ENCODE assay signal across 27 cellular contexts in genomic region chr16:68563631-68564366, GRCh38. TPM values are rescaled to one million over a fixed set of nuclear protein-coding genes. Genes with fewer than 3 reads are reported as not detected.
A peak's percentile ranks its signal among the peaks of the same experiment; 100 is the strongest.
DNase-seq lines count a peak whose midpoint lies in the region; ATAC-seq, FAIRE-seq and TF ChIP-seq lines count a peak whose summit lies in the region.
"Had no signal": no experiment of that assay in that cellular context is flagged by ENCODE, and none has a peak within 500 bp of the region (broad histone marks: within the 10 kb centered on the region; RNA-seq: fewer than 3 reads in every experiment).

No MANE protein-coding gene starts in this region.

- CTCF ChIA-PET in GM12878 (lab: Yijun Ruan, JAX), result interaction anchor here (0.8 kb wide), 1 partner anchor 141 kb away, joined by 3 read pairs; no protein-coding TSS in a partner anchor

- no peak overlapping the region for H2BK15ac ChIP-seq in mesenchymal stem cell (ENCODE audit: low read depth, poor library complexity, severe bottlenecking)

- SMC1A ChIA-PET in GM12878 (lab: Charles Lee; ENCODE audit: uncharacterized antibody, unreplicated experiment), result interaction anchor here (0.6 to 1.2 kb wide), 2 partner anchors 11 to 597 kb away, joined by 3 to 4 read pairs; no protein-coding TSS in a partner anchor

- H3K4me2 ChIP-seq in BLaER1 treated with 17β-estradiol and CSF1 and Interleukin-3, amounts not matched to agents 10 nM and 100 nM, result no peak overlapping the region
- H3K4me2 ChIP-seq in GM23248 (ENCODE audit: unreplicated experiment), result no peak overlapping the region
- no peak overlapping the region for H3K4me2 ChIP-seq in GM12878 (ENCODE audit: control insufficient read depth, insufficient read depth)
- H3K4me2 ChIP-seq in mesenchymal stem cell (ENCODE audit: low read length, poor library complexity, severe bottlenecking), result no peak overlapping the region

- in situ Hi-C loops in GM23248 (cut with MboI), result no loop called here
- in situ Hi-C loops in GM12878 (cut with MboI), result no loop called here

- 98 to 99% methylated on average over 7 of the region's 7 CpGs for WGBS in GM23248 (ENCODE audit: low coverage in 1 of 2, low lambda C conversion rate in 2 of 2, missing lambda C conversion rate in 2 of 2), 2 experiments
- WGBS in GM12878 (ENCODE audit: insufficient coverage, insufficient replicate concordance, low lambda C conversion rate, missing lambda C conversion rate), result 79% methylated on average over 7 of the region's 7 CpGs
- 99% methylated on average over 7 of the region's 7 CpGs for WGBS in mesenchymal stem cell

- peaks cover 93 to 100% (median 100%) of the 10 kb centered on the region in 11 experiments for H3K36me3 ChIP-seq in BLaER1 treated with 17β-estradiol and CSF1 and Interleukin-3, amounts not matched to agents 10 nM and 100 nM
- H3K36me3 ChIP-seq in GM23248 (ENCODE audit: low read depth), result peaks cover 80% of the 10 kb centered on the region
- peaks cover 0 to 14% of the 10 kb centered on the region in 2 experiments; a peak in 2 of 4 replicates for H3K36me3 ChIP-seq in GM12878 (ENCODE audit: control insufficient read depth in 2 of 2, insufficient read depth in 2 of 2, low read length in 1 of 2)
- peaks cover 25 to 68% of the 10 kb centered on the region in 2 experiments for H3K36me3 ChIP-seq in mesenchymal stem cell (ENCODE audit: control insufficient read depth in 1 of 2, insufficient read depth in 2 of 2, low read depth in 1 of 2, low read length in 2 of 2)

- no peak overlapping the region for H3K14ac ChIP-seq in mesenchymal stem cell (ENCODE audit: low read length in 2 of 2)

- TF ChIP-seq POLR2A in GM12878 (IDR thresholded peaks at IDR 0.05; ENCODE audit: low read depth, low read length), result no peak

- no peaks in the 10 kb centered on the region for H3K4me1 ChIP-seq in BLaER1 treated with 17β-estradiol and CSF1 and Interleukin-3, amounts not matched to agents 10 nM and 100 nM
- no peaks in the 10 kb centered on the region for H3K4me1 ChIP-seq in GM23248 (ENCODE audit: insufficient read depth)
- H3K4me1 ChIP-seq in GM12878 (ENCODE audit: control insufficient read depth, insufficient read depth, low read length), result no peaks in the 10 kb centered on the region
- no peaks in the 10 kb centered on the region for H3K4me1 ChIP-seq in mesenchymal stem cell (ENCODE audit: control insufficient read depth, insufficient read depth, low read depth, low read length)
- H3K4me1 ChIP-seq: adrenal gland, gastrocnemius medialis, prostate gland, tibial artery had no signal

- H3K79me1 ChIP-seq in mesenchymal stem cell (replicated peaks; ENCODE audit: low read length, poor library complexity, severe bottlenecking), result no peaks in the 10 kb centered on the region

- ATAC-seq in GM12878 (no peak), natural killer cell (no peak)
- ATAC-seq: esophagus mucosa; gastrocnemius medialis; stimulated activated naive B cell treated with anti-CD40 and anti-IgM and Interleukin-4, amounts not matched to agents 10 μg/mL and 1 μg/mL and 100 μg/mL, for 72 hours had no signal

- H3K27ac Mint-ChIP-seq in mesothelial cell of epicardium (no peak overlapping the region), natural killer cell (no peak overlapping the region)
- H3K27ac Mint-ChIP-seq: stimulated activated naive B cell treated with anti-CD40 and anti-IgM and Interleukin-4, amounts not matched to agents 10 μg/mL and 1 μg/mL and 100 μg/mL, for 72 hours had no signal

- peak overlapping the region; percentile 15 to 54 (median 31); a peak in 16 of 20 replicates for H3K4me3 ChIP-seq in BLaER1 treated with 17β-estradiol and CSF1 and Interleukin-3, amounts not matched to agents 10 nM and 100 nM
- H3K4me3 ChIP-seq in GM23248 (no peak overlapping the region), GM12878 (no peak overlapping the region), mesenchymal stem cell (ENCODE audit: insufficient read depth in 1 of 2, low read depth in 1 of 2, low read length in 2 of 2) (peak overlapping the region in 1 of 2 experiments; percentile 67)
- H3K4me3 ChIP-seq: prostate gland, tibial artery had no signal

- no peak for TF ChIP-seq RAD21 in GM12878 (IDR thresholded peaks at IDR 0.05; ENCODE audit: insufficient read depth, low read depth, low read length)

- H3K9me2 ChIP-seq in GM23248 (ENCODE audit: insufficient read depth), result no peaks in the 10 kb centered on the region

- no peak for TF ChIP-seq EP300 in GM12878 (IDR thresholded peaks at IDR 0.05; ENCODE audit: borderline replicate concordance in 1 of 2, control insufficient read depth in 1 of 2, low read depth in 2 of 2, low read length in 2 of 2)

- peaks cover 83% of the 10 kb centered on the region for H3K9me3 Mint-ChIP-seq in mesothelial cell of epicardium
- peaks cover 16 to 31% of the 10 kb centered on the region in 2 donors for H3K9me3 Mint-ChIP-seq in natural killer cell

- BruUV-seq in GM12878 (replicated peaks; lab: Mats Ljungman, UMichigan), result no TSS peak

- H3K79me2 ChIP-seq in GM23248 (ENCODE audit: insufficient read depth), result no peaks in the 10 kb centered on the region
- no peaks in the 10 kb centered on the region for H3K79me2 ChIP-seq in GM12878 (ENCODE audit: control insufficient read depth, insufficient read depth, low read length)

- H2BK5ac ChIP-seq in mesenchymal stem cell (ENCODE audit: low read depth, low read length, poor library complexity, severe bottlenecking), result no peak overlapping the region

- H3K27me3 ChIP-seq in BLaER1 treated with 17β-estradiol and CSF1 and Interleukin-3, amounts not matched to agents 10 nM and 100 nM, result no peaks in the 10 kb centered on the region
- H3K27me3 ChIP-seq in GM23248 (replicated peaks; ENCODE audit: insufficient read depth) (no peaks in the 10 kb centered on the region), GM12878 (replicated peaks in 1 of 2; ENCODE audit: control insufficient read depth in 2 of 2, insufficient read depth in 2 of 2, low read length in 1 of 2) (no peaks in the 10 kb centered on the region), mesenchymal stem cell (ENCODE audit: control insufficient read depth in 1 of 2, insufficient read depth in 1 of 2, low read length in 2 of 2) (no peaks in the 10 kb centered on the region)
- H3K27me3 ChIP-seq: adrenal gland, dorsolateral prefrontal cortex, gastrocnemius medialis, tibial artery had no signal

- no peak overlapping the region for H3K9ac ChIP-seq in BLaER1 treated with 17β-estradiol and CSF1 and Interleukin-3, amounts not matched to agents 10 nM and 100 nM
- no peak overlapping the region for H3K9ac ChIP-seq in GM23248
- no peak overlapping the region for H3K9ac ChIP-seq in GM12878 (ENCODE audit: control insufficient read depth, insufficient read depth, low read length)
- H3K9ac ChIP-seq in mesenchymal stem cell (ENCODE audit: low read length), result no peak overlapping the region

- H2AFZ ChIP-seq in GM23248 (no peak overlapping the region), GM12878 (ENCODE audit: control insufficient read depth, low read depth, low read length) (no peak overlapping the region), mesenchymal stem cell (ENCODE audit: low read depth, low read length) (no peak overlapping the region)

- no peak for TF ChIP-seq CTCF in GM12878 (IDR thresholded peaks at IDR 0.05 in 2 of 3, conservative IDR thresholded peaks at IDR 0.05 in 1 of 3; ENCODE audit: control insufficient read depth in 2 of 3, extremely low read depth in 1 of 3, insufficient read depth in 1 of 3, low read depth in 3 of 3, low read length in 3 of 3)
- TF ChIP-seq CTCF in mesothelial cell of epicardium (IDR thresholded peaks at IDR 0.05; ENCODE audit: unreplicated experiment), result no peak
- TF ChIP-seq CTCF in natural killer cell (IDR thresholded peaks at IDR 0.05), result no peak

- POLR2A ChIA-PET in GM12878 (lab: Charles Lee), result no interaction called here

- intact Hi-C loops in GM12878 (cut with micrococcal nuclease; ENCODE audit: unreplicated experiment) (loop anchor here (1.0 kb wide), 1 partner anchor 13 kb away; no protein-coding TSS in a partner anchor), natural killer cell (cut with micrococcal nuclease) (no loop called here)

- FAIRE-seq in GM12878 (lab: Jason Lieb, UNC), result no peak
- FAIRE-seq: G401.6, RCC 7860 had no signal

- no peak overlapping the region for H3K4ac ChIP-seq in mesenchymal stem cell (ENCODE audit: low read depth in 1 of 2, low read length in 2 of 2)

- H2BK120ac ChIP-seq in mesenchymal stem cell (ENCODE audit: low read depth, low read length), result no peak overlapping the region

- H3K4me1 Mint-ChIP-seq in mesothelial cell of epicardium, result no peaks in the 10 kb centered on the region
- no peaks in the 10 kb centered on the region for H3K4me1 Mint-ChIP-seq in natural killer cell
- H3K4me1 Mint-ChIP-seq: memory B cell; neural crest cell; stimulated activated naive B cell treated with anti-CD40 and anti-IgM and Interleukin-4, amounts not matched to agents 10 μg/mL and 1 μg/mL and 100 μg/mL, for 72 hours had no signal

- no peak overlapping the region for H2BK12ac ChIP-seq in mesenchymal stem cell (ENCODE audit: low read length in 2 of 2)

- H4K20me1 ChIP-seq in BLaER1 treated with 17β-estradiol and CSF1 and Interleukin-3, amounts not matched to agents 10 nM and 100 nM, result no peaks in the 10 kb centered on the region
- H4K20me1 ChIP-seq in GM23248 (ENCODE audit: insufficient read depth), result no peaks in the 10 kb centered on the region
- no peaks in the 10 kb centered on the region for H4K20me1 ChIP-seq in GM12878 (ENCODE audit: control insufficient read depth, insufficient read depth)

- no peak overlapping the region for H3K27ac ChIP-seq in BLaER1 treated with 17β-estradiol and CSF1 and Interleukin-3, amounts not matched to agents 10 nM and 100 nM
- H3K27ac ChIP-seq in GM23248 (no peak overlapping the region), GM12878 (ENCODE audit: control insufficient read depth, insufficient read depth) (no peak overlapping the region), mesenchymal stem cell (ENCODE audit: low read length, poor library complexity, severe bottlenecking) (no peak overlapping the region)
- H3K27ac ChIP-seq: adrenal gland, dorsolateral prefrontal cortex, gastrocnemius medialis, prostate gland, tibial artery had no signal

- RAD21 ChIA-PET in GM12878 (lab: Charles Lee; ENCODE audit: unreplicated experiment), result no interaction called here

- H3K18ac ChIP-seq in mesenchymal stem cell (ENCODE audit: low read depth in 1 of 2, low read length in 2 of 2), result no peak overlapping the region

- peaks cover 100% of the 10 kb centered on the region in 11 experiments for H3K9me3 ChIP-seq in BLaER1 treated with 17β-estradiol and CSF1 and Interleukin-3, amounts not matched to agents 10 nM and 100 nM (replicated peaks in 1 of 11)
- H3K9me3 ChIP-seq in GM23248 (ENCODE audit: low read depth) (peaks cover 46% of the 10 kb centered on the region), GM12878 (replicated peaks; ENCODE audit: control insufficient read depth, insufficient read depth, low read length) (peaks cover 58% of the 10 kb centered on the region), mesenchymal stem cell (ENCODE audit: control insufficient read depth, low read length) (peaks cover 100% of the 10 kb centered on the region)

- no peak overlapping the region for H3K23ac ChIP-seq in mesenchymal stem cell (ENCODE audit: low read length in 2 of 2)

- H3K27me3 Mint-ChIP-seq in mesothelial cell of epicardium (ENCODE audit: low read depth), result no peaks in the 10 kb centered on the region
- no peaks in the 10 kb centered on the region for H3K27me3 Mint-ChIP-seq in natural killer cell (ENCODE audit: low read depth in 2 of 2)
- H3K27me3 Mint-ChIP-seq: memory B cell; stimulated activated naive B cell treated with anti-CD40 and anti-IgM and Interleukin-4, amounts not matched to agents 10 μg/mL and 1 μg/mL and 100 μg/mL, for 72 hours had no signal

- H4K91ac ChIP-seq in mesenchymal stem cell (ENCODE audit: low read length), result no peak overlapping the region

- H3F3A ChIP-seq in GM23248 (ENCODE audit: insufficient read depth), result peaks cover 35% of the 10 kb centered on the region

- DNase-seq in GM23248, result peak; percentile 7
- no peak for DNase-seq in GM12878 (ENCODE audit: low read depth, low spot score)
- peak; percentile 5 for DNase-seq in mesenchymal stem cell
- no peak for DNase-seq in mesothelial cell of epicardium (ENCODE audit: low spot score in 2 of 2, unreplicated experiment in 2 of 2)
- DNase-seq in NCI-H1092 treated with DMSO at 0.1 percent for 48 hours (lab: John Stamatoyannopoulos, UW), result no peak
- no peak for DNase-seq in natural killer cell
- DNase-seq: activated CD4-positive, alpha-beta T cell treated with anti-CD3 and anti-CD28 coated beads, Interleukin-2, amount 50 U/mL, for 48 hours; activated gamma-delta T cell treated with Interleukin-2 at 50 U/mL for 16 hours; activated T-cell treated with anti-CD3 and anti-CD28 coated beads for 4 hours; adrenal gland; caudate nucleus; dorsolateral prefrontal cortex; gastrocnemius medialis; hypothalamus; KG1; NCI-H1930; NCI-H446 treated with DMSO at 0.1 percent for 48 hours; stimulated activated CD4-positive, alpha-beta T cell treated with anti-CD3 and anti-CD28 coated beads, Interleukin-2, amount 100 ng/mL, for 24 hours; stimulated activated naive B cell treated with anti-CD40 and anti-IgM and Interleukin-4, amounts not matched to agents 10 μg/mL and 1 μg/mL and 100 μg/mL, for 72 hours; tibial artery had no signal

- H2AK5ac ChIP-seq in mesenchymal stem cell (ENCODE audit: low read length, severe bottlenecking), result no peak overlapping the region

- H3K4me3 Mint-ChIP-seq in mesothelial cell of epicardium (no peak overlapping the region), natural killer cell (no peak overlapping the region)
- H3K4me3 Mint-ChIP-seq: memory B cell; stimulated activated naive B cell treated with anti-CD40 and anti-IgM and Interleukin-4, amounts not matched to agents 10 μg/mL and 1 μg/mL and 100 μg/mL, for 72 hours had no signal

- H3K36me3 Mint-ChIP-seq in mesothelial cell of epicardium (peaks cover 84% of the 10 kb centered on the region), natural killer cell (peaks cover 95% of the 10 kb centered on the region)

- no peak overlapping the region for H4K8ac ChIP-seq in mesenchymal stem cell (ENCODE audit: low read length)

RNA-seq across cellular contexts. Expression of gene ZFP90, which starts 24.7 kb away (rescaled TPM):
- 20.6 and 52.4 TPM in 2 replicates for total RNA-seq in GM23248 (2014; rRNA removed; shearing (Covaris generic))
- polyA plus RNA-seq in GM23248 (2016; fragmentation: Nextera tagmentation; extraction: Ambion mirVana), result 11.9 and 15.6 TPM in 2 replicates
- 72.8 and 80.9 TPM in 2 replicates for total RNA-seq in GM12878 (2013; cell fraction: nucleolus; rRNA removed)
- total RNA-seq in GM12878 (2014; rRNA removed), result 19.5 and 20.9 TPM in 2 replicates
- total RNA-seq in GM12878 (2014; rRNA removed; fragmentation: Illumina TruSeq; extraction: Trizol), result 15.1 and 17.5 TPM in 2 replicates
- total RNA-seq in GM12878 (2021), result 17.2 and 19.9 TPM in 2 replicates
- polyA plus RNA-seq in GM12878 (2011; ENCODE audit: low read depth), result 9.8 TPM
- polyA plus RNA-seq in GM12878 (2011; rRNA removed), result 20.0 and 24.1 TPM in 2 replicates
- 10.5 and 15.3 TPM in 2 replicates for polyA plus RNA-seq in GM12878 (2011; cell fraction: cytosol; rRNA removed)
- polyA plus RNA-seq in GM12878 (2011; cell fraction: nucleus; rRNA removed), result 17.5 and 18.7 TPM in 2 replicates
- polyA plus RNA-seq in GM12878 (2012), result 11.2 and 19.9 TPM in 2 replicates
- polyA plus RNA-seq in GM12878 (2014; fragmentation: Illumina TruSeq; extraction: Trizol), result 15.0 and 17.9 TPM in 2 replicates
- 1 to 10 TPM; 3.3 to 3.6 TPM for polyA plus RNA-seq in GM12878 (2014; fragmentation: Nextera tagmentation; extraction: Ambion mirVana)
- 16.9 and 17.3 TPM in 2 replicates for polyA plus RNA-seq in GM12878 (2014; rRNA removed)
- polyA plus RNA-seq in GM12878 (2016; fragmentation: Nextera tagmentation; extraction: Ambion mirVana), result 10 to 100 TPM; 12.9 to 15.8 TPM
- polyA minus RNA-seq in GM12878 (2011; rRNA and poly(A)+ RNA removed), result 11.4 and 17.3 TPM in 2 replicates
- 4.6 and 6.1 TPM in 2 replicates for polyA minus RNA-seq in GM12878 (2011; cell fraction: cytosol; rRNA and poly(A)+ RNA removed)
- polyA minus RNA-seq in GM12878 (2011; cell fraction: nucleus; rRNA and poly(A)+ RNA removed), result 8.2 and 10.1 TPM in 2 replicates
- polyA plus RNA-seq in mesenchymal stem cell (2013, experiment 1 of 2), result 12.4 TPM
- 11.2 TPM for polyA plus RNA-seq in mesenchymal stem cell (2013, experiment 2 of 2)
- 40.3 to 45.2 TPM (median 41.6 TPM) in 3 replicates for total RNA-seq in mesothelial cell of epicardium
- total RNA-seq in natural killer cell, result 10 to 100 TPM; 23.1 to 36.0 (median 35.3) TPM

Comparison
In these comparisons a context has a peak if more than half of its experiments do, and no peak if none do; other contexts are left out.
1. H3K4me3 ChIP-seq: peak in BLaER1 treated with 17β-estradiol and CSF1 and Interleukin-3, amounts not matched to agents 10 nM and 100 nM (10 of 10); none in GM23248 (single experiment) and GM12878 (single experiment).
2. DNase-seq: peak in GM23248 (single experiment) and mesenchymal stem cell (single experiment); none in GM12878 (single experiment), mesothelial cell of epicardium (0 of 2), NCI-H1092 treated with DMSO at 0.1 percent for 48 hours (single experiment) and natural killer cell (single experiment).